Comparison of ENCODE assay signal across 19 cellular contexts in the genomic region with DNA sequence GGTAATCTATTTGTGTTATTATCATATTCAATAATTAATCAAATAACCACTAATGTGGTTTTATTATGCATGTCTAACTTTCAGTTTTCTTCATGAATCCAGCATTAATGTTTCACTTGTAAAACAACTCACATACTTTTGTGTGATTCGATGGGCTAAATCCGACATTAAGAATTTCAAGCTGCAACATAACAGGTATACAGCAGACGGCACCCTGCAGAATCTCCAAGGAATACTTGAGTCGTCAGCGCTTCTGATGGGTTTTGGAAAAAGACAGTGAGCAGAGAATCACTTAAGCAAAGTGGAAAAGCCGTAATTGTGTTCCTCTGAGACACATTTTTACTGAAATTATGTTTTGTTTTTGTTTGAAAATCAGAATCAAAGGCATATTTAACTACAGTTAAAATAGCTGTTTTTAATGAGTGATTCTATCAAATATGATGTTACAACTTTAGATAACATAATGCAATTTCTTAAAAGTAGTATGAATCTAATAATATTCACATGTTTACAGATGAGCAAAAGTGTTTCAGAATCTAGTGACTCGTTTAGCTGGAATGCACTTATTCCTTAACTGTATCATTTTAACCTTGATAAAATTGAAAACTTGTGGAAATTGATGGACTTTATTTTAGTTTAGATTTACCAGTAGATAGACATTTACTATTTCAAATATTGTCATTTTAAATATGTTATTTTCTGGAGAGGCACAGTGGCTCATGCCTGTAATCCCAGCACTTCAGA.
"Had no signal": no experiment of that assay in that cellular context is flagged by ENCODE, and none has a peak within 500 bp of the region (broad histone marks: within the 10 kb centered on the region; RNA-seq: fewer than 3 reads in every experiment).

No MANE protein-coding gene starts in this region.

- ATAC-seq: activated naive CD4-positive, alpha-beta T cell treated with anti-CD3 and anti-CD28 coated beads, Interleukin-2, amount 50 U/mL, for 72 hours; activated T-cell treated with anti-CD3 and anti-CD28 coated beads, Interleukin-2, amount 50 U/mL, for 72 hours; body of pancreas; gastroesophageal sphincter; psoas muscle; right lobe of liver; T-helper 17 cell had no signal

- H3K4me2 ChIP-seq: smooth muscle cell had no signal

- H3K36me3 Mint-ChIP-seq: activated naive CD4-positive, alpha-beta T cell treated with anti-CD3 and anti-CD28 coated beads, Interleukin-2, amount 50 U/mL, for 72 hours had no signal

- H3K4me1 Mint-ChIP-seq: activated CD4-positive, alpha-beta T cell treated with anti-CD3 and anti-CD28 coated beads, Interleukin-2, amount 10 ng/mL, durations not matched to agents 7 days and 5 days; nephron progenitor cell; T-helper 17 cell had no signal

- H3K9me3 Mint-ChIP-seq: activated CD4-positive, alpha-beta T cell treated with anti-CD3 and anti-CD28 coated beads, Interleukin-2, amount 10 ng/mL, durations not matched to agents 7 days and 5 days; dendritic cell treated with granulocyte-macrophage colony-stimulating factor and Interleukin-4, amounts not matched to agents 40 ng/mL and 50 ng/mL, for 4 days; nephron progenitor cell had no signal

- H3K4me3 Mint-ChIP-seq: activated CD4-positive, alpha-beta T cell treated with anti-CD3 and anti-CD28 coated beads, Interleukin-2, amount 10 ng/mL, durations not matched to agents 7 days and 5 days; activated T-cell treated with anti-CD3 and anti-CD28 coated beads, Interleukin-2, amount 50 U/mL, for 72 hours; dendritic cell treated with granulocyte-macrophage colony-stimulating factor and Interleukin-4, amounts not matched to agents 40 ng/mL and 50 ng/mL, for 4 days; nephron progenitor cell; stimulated activated naive CD8-positive, alpha-beta T cell treated with anti-CD3 and anti-CD28 coated beads, Interleukin-15, Interleukin-2, amounts not matched to agents 100 ng/mL and 50 ng/mL, for 24 hours; T-helper 17 cell had no signal

- H3K27ac ChIP-seq: body of pancreas, gastroesophageal sphincter, psoas muscle, right lobe of liver, suprapubic skin had no signal

- H3K4me1 ChIP-seq: body of pancreas, gastroesophageal sphincter, psoas muscle, right lobe of liver, suprapubic skin had no signal

- H3K27ac Mint-ChIP-seq: activated CD4-positive, alpha-beta T cell treated with anti-CD3 and anti-CD28 coated beads, Interleukin-2, amount 10 ng/mL, durations not matched to agents 7 days and 5 days; activated naive CD4-positive, alpha-beta T cell treated with anti-CD3 and anti-CD28 coated beads, Interleukin-2, amount 50 U/mL, for 72 hours; activated T-cell treated with anti-CD3 and anti-CD28 coated beads, Interleukin-2, amount 50 U/mL, for 72 hours; dendritic cell treated with granulocyte-macrophage colony-stimulating factor and Interleukin-4, amounts not matched to agents 40 ng/mL and 50 ng/mL, for 4 days; nephron progenitor cell; stimulated activated naive CD8-positive, alpha-beta T cell treated with anti-CD3 and anti-CD28 coated beads, Interleukin-15, Interleukin-2, amounts not matched to agents 100 ng/mL and 50 ng/mL, for 24 hours; T-helper 17 cell had no signal

- DNase-seq: activated CD4-positive, alpha-beta T cell treated with anti-CD3 and anti-CD28 coated beads, Interleukin-2, amount 10 ng/mL, durations not matched to agents 7 days and 5 days; activated CD8-positive, alpha-beta memory T cell treated with anti-CD3 and anti-CD28 coated beads, Interleukin-2, amount 50 U/mL, for 48 hours; activated gamma-delta T cell; activated T-cell treated with anti-CD3 and anti-CD28 coated beads, Interleukin-2, amount 50 U/mL, for 72 hours; amniotic stem cell; body of pancreas; erythroblast; hippocampal formation; nephron progenitor cell; psoas muscle; right lobe of liver; T-helper 17 cell; trophoblast cell had no signal

- H3K36me3 ChIP-seq: gastroesophageal sphincter, right lobe of liver, suprapubic skin had no signal

- H3K27me3 ChIP-seq: body of pancreas, gastroesophageal sphincter, right lobe of liver, suprapubic skin had no signal

- H3K27me3 Mint-ChIP-seq: activated CD4-positive, alpha-beta T cell treated with anti-CD3 and anti-CD28 coated beads, Interleukin-2, amount 10 ng/mL, durations not matched to agents 7 days and 5 days; dendritic cell treated with granulocyte-macrophage colony-stimulating factor and Interleukin-4, amounts not matched to agents 40 ng/mL and 50 ng/mL, for 4 days; stimulated activated naive CD8-positive, alpha-beta T cell treated with anti-CD3 and anti-CD28 coated beads, Interleukin-15, Interleukin-2, amounts not matched to agents 100 ng/mL and 50 ng/mL, for 24 hours; T-helper 17 cell had no signal

- H3K9me3 ChIP-seq: body of pancreas, gastroesophageal sphincter, psoas muscle, right lobe of liver, suprapubic skin had no signal

- H3K4me3 ChIP-seq: body of pancreas, gastroesophageal sphincter, psoas muscle, right lobe of liver, smooth muscle cell, suprapubic skin had no signal
